ENCODE assay signal across 1 cellular context in the genomic region with DNA sequence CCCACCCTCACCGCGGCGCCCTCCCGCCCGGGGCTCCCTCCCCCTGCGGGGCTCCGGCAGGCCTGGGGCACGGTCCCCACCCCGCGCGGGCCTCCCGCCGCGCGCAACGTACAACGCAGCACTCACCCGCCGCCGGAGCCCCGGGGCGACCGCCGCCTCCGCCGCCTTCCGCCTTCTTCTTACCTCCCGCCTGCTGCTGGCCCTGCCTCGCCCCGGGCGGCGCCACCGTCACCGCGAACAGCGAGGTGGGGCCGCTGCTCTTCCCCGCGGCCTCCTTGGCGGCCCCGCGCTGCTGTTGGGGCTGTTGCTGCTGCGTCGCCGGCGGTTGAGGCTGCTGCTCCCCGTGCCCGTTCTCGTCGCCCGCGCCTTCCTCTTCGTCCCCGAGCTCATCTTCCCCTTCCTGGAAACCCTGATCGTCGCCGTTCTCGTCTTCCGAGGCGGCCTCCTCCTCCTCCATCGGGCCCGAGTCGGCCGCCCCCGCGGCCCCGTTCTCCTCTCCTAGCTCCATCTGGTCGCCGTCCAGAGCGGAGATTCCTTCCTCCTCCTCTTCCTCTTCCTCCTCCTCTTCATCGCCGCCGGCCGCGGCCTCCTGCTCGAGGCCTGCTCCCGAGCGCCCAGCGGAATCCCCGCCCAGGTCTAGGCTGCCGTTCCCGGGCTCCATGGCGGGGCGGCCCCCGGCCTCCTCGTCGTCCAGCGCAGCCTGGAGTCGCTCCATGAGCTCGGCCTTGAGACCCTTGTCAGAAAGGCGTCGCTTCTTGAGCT.
TF ChIP-seq lines count a peak whose summit lies in the region.

No MANE protein-coding gene starts in this region.

TF ChIP-seq in K562, 482 proteins besides CTCF, POLR2A, EP300 and RAD21 (continued from another document and continues in another):
- TF ChIP-seq, protein P1, sequence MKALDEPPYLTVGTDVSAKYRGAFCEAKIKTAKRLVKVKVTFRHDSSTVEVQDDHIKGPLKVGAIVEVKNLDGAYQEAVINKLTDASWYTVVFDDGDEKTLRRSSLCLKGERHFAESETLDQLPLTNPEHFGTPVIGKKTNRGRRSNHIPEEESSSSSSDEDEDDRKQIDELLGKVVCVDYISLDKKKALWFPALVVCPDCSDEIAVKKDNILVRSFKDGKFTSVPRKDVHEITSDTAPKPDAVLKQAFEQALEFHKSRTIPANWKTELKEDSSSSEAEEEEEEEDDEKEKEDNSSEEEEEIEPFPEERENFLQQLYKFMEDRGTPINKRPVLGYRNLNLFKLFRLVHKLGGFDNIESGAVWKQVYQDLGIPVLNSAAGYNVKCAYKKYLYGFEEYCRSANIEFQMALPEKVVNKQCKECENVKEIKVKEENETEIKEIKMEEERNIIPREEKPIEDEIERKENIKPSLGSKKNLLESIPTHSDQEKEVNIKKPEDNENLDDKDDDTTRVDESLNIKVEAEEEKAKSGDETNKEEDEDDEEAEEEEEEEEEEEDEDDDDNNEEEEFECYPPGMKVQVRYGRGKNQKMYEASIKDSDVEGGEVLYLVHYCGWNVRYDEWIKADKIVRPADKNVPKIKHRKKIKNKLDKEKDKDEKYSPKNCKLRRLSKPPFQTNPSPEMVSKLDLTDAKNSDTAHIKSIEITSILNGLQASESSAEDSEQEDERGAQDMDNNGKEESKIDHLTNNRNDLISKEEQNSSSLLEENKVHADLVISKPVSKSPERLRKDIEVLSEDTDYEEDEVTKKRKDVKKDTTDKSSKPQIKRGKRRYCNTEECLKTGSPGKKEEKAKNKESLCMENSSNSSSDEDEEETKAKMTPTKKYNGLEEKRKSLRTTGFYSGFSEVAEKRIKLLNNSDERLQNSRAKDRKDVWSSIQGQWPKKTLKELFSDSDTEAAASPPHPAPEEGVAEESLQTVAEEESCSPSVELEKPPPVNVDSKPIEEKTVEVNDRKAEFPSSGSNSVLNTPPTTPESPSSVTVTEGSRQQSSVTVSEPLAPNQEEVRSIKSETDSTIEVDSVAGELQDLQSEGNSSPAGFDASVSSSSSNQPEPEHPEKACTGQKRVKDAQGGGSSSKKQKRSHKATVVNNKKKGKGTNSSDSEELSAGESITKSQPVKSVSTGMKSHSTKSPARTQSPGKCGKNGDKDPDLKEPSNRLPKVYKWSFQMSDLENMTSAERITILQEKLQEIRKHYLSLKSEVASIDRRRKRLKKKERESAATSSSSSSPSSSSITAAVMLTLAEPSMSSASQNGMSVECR (CRISPR knock-in tag; IDR thresholded peaks at IDR 0.05): peak; percentile 20
- TF ChIP-seq E2F3 (CRISPR knock-in tag; IDR thresholded peaks at IDR 0.05): peak; percentile 33; the same call in 1 of the 2 replicates
- TF ChIP-seq, protein P2, sequence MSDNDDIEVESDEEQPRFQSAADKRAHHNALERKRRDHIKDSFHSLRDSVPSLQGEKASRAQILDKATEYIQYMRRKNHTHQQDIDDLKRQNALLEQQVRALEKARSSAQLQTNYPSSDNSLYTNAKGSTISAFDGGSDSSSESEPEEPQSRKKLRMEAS (CRISPR knock-in tag; IDR thresholded peaks at IDR 0.05): 0 out of 2 replicates have a peak, but pooled peaks have one; percentile 3
- TF ChIP-seq MAFK (IDR thresholded peaks at IDR 0.05; ENCODE audit: low read length): no peak
- TF ChIP-seq E2F4 (CRISPR knock-in tag; IDR thresholded peaks at IDR 0.05; ENCODE audit: low read depth): peak; percentile 59; the same call in 1 of the 2 replicates
- TF ChIP-seq, protein P3, sequence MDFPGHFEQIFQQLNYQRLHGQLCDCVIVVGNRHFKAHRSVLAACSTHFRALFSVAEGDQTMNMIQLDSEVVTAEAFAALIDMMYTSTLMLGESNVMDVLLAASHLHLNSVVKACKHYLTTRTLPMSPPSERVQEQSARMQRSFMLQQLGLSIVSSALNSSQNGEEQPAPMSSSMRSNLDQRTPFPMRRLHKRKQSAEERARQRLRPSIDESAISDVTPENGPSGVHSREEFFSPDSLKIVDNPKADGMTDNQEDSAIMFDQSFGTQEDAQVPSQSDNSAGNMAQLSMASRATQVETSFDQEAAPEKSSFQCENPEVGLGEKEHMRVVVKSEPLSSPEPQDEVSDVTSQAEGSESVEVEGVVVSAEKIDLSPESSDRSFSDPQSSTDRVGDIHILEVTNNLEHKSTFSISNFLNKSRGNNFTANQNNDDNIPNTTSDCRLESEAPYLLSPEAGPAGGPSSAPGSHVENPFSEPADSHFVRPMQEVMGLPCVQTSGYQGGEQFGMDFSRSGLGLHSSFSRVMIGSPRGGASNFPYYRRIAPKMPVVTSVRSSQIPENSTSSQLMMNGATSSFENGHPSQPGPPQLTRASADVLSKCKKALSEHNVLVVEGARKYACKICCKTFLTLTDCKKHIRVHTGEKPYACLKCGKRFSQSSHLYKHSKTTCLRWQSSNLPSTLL (IDR thresholded peaks at IDR 0.05): no peak
- peak; percentile 60; the same call in 1 of the 2 replicates for TF ChIP-seq RREB1 (CRISPR knock-in tag; IDR thresholded peaks at IDR 0.05)
- TF ChIP-seq TGIF2 (CRISPR knock-in tag; IDR thresholded peaks at IDR 0.05): peak; percentile 89; the same call in 1 of the 2 replicates
- no peak for TF ChIP-seq SRF (CRISPR knock-in tag; IDR thresholded peaks at IDR 0.05)
- TF ChIP-seq ZFPM2 (CRISPR knock-in tag; IDR thresholded peaks at IDR 0.05): 0 out of 2 replicates have a peak, but pooled peaks have one; percentile 50
- TF ChIP-seq RBBP5 (IDR thresholded peaks at IDR 0.05; ENCODE audit: borderline replicate concordance, insufficient read depth, low read length, poor library complexity, severe bottlenecking): peak; percentile 92
- no peak for TF ChIP-seq ZNF311 (CRISPR knock-in tag; IDR thresholded peaks at IDR 0.05)
- 0 out of 2 replicates have a peak, but pooled peaks have one; percentile 25 for TF ChIP-seq RBM15 (IDR thresholded peaks at IDR 0.05; ENCODE audit: insufficient read depth, low read length)
- TF ChIP-seq ZNF282 (CRISPR knock-in tag; IDR thresholded peaks at IDR 0.05): 0 out of 2 replicates have a peak, but pooled peaks have one; percentile 66
- TF ChIP-seq RB1 (IDR thresholded peaks at IDR 0.05; ENCODE audit: low read depth): peak; percentile 7
- TF ChIP-seq RBM22 (IDR thresholded peaks at IDR 0.05; ENCODE audit: low read depth, low read length, poor library complexity, severe bottlenecking): peak; percentile 96
- no peak for TF ChIP-seq MTA2 (IDR thresholded peaks at IDR 0.05; ENCODE audit: low read depth)
- peak; percentile 19 to 49; a peak in 2 of 4 replicates for TF ChIP-seq NONO (IDR thresholded peaks at IDR 0.05; ENCODE audit: low read depth in 2 of 2, low read length in 1 of 2)
- peak; percentile 70 for TF ChIP-seq NR3C1 (CRISPR knock-in tag; IDR thresholded peaks at IDR 0.05)
- TF ChIP-seq SMARCE1 (IDR thresholded peaks at IDR 0.05): 0 out of 2 replicates have a peak, but pooled peaks have one; percentile 9
- 0 out of 2 replicates have a peak, but pooled peaks have one; percentile 6 for TF ChIP-seq ARID1B (IDR thresholded peaks at IDR 0.05)
- TF ChIP-seq ZNF318 (IDR thresholded peaks at IDR 0.05; ENCODE audit: borderline replicate concordance in 1 of 2, low read depth in 1 of 2): no peak
- peak; percentile 65; the same call in 1 of the 2 replicates for TF ChIP-seq FOXP1 (CRISPR knock-in tag; IDR thresholded peaks at IDR 0.05)
- TF ChIP-seq ZNF232 (CRISPR knock-in tag; IDR thresholded peaks at IDR 0.05): peak; percentile 51; the same call in 1 of the 2 replicates
- TF ChIP-seq, protein P4, sequence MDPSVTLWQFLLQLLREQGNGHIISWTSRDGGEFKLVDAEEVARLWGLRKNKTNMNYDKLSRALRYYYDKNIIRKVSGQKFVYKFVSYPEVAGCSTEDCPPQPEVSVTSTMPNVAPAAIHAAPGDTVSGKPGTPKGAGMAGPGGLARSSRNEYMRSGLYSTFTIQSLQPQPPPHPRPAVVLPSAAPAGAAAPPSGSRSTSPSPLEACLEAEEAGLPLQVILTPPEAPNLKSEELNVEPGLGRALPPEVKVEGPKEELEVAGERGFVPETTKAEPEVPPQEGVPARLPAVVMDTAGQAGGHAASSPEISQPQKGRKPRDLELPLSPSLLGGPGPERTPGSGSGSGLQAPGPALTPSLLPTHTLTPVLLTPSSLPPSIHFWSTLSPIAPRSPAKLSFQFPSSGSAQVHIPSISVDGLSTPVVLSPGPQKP (CRISPR knock-in tag; IDR thresholded peaks at IDR 0.05): no peak
